ENCODE assay signal across 9 cellular contexts in genomic region chr14:72736348-72736747, GRCh38.
A peak's percentile ranks its signal among the peaks of the same experiment; 100 is the strongest.
DNase-seq lines count a peak whose midpoint lies in the region; ATAC-seq and TF ChIP-seq lines count a peak whose summit lies in the region.
"Had no signal": no experiment of that assay in that cellular context is flagged by ENCODE, and none has a peak within 500 bp of the region (broad histone marks: within the 10 kb centered on the region; RNA-seq: fewer than 3 reads in every experiment).

No MANE protein-coding gene starts in this region.

- H3K4me3 ChIP-seq in GM12864 (ENCODE audit: low read depth, low read length) = no peak overlapping the region
- no peak overlapping the region for H3K4me3 ChIP-seq in epithelial cell of proximal tubule (ENCODE audit: low read depth, low read length)

- ATAC-seq in HG03460 (IDR thresholded peaks at IDR 0.05; ENCODE audit: unreplicated experiment) = no peak

- TF ChIP-seq CTCF in GM12864 (IDR thresholded peaks at IDR 0.05; ENCODE audit: low read depth, low read length, missing control alignments) (peak; percentile 28), epithelial cell of proximal tubule (conservative IDR thresholded peaks at IDR 0.05; ENCODE audit: low read depth, low read length) (peak; percentile 46)

- no peak for DNase-seq in GM12864 (ENCODE audit: low read depth)
- peak; percentile 71 for DNase-seq in NCI-H2171 treated with DMSO at 0.1 percent for 48 hours (lab: John Stamatoyannopoulos, UW)
- no peak for DNase-seq in epithelial cell of proximal tubule (ENCODE audit: low read depth)
- peak; percentile 4 for DNase-seq in renal cortical epithelial cell (ENCODE audit: low read depth)
- no peak for DNase-seq in NCI-H1417 (lab: John Stamatoyannopoulos, UW)
- DNase-seq in SHP77 treated with DMSO at 0.1 percent for 48 hours (lab: John Stamatoyannopoulos, UW) = no peak
- DNase-seq: activated naive CD4-positive, alpha-beta T cell treated with Interleukin-2 at 50 U/mL for 16 hours; effector memory CD4-positive, alpha-beta T cell had no signal

Comparison
In these comparisons a context has a peak if more than half of its experiments do, and no peak if none do; other contexts are left out.
1. DNase-seq: peak in NCI-H2171 treated with DMSO at 0.1 percent for 48 hours (single experiment) and renal cortical epithelial cell (single experiment); none in GM12864 (single experiment), epithelial cell of proximal tubule (single experiment), NCI-H1417 (0 of 3) and SHP77 treated with DMSO at 0.1 percent for 48 hours (single experiment).